Comparison of ENCODE assay signal across 8 cellular contexts in genomic region chr5:172059661-172060100, GRCh38. TPM values are rescaled to one million over a fixed set of nuclear protein-coding genes. Genes with fewer than 3 reads are reported as not detected.
DNase-seq lines count a peak whose midpoint lies in the region; ATAC-seq and TF ChIP-seq lines count a peak whose summit lies in the region.

No MANE protein-coding gene starts in this region.

- H3K4me3 Mint-ChIP-seq in glutamatergic neuron (ENCODE audit: unreplicated experiment), result no peak overlapping the region

- H3K27me3 ChIP-seq in tibial nerve, result no peaks in the 10 kb centered on the region

- H3K4me1 Mint-ChIP-seq in glutamatergic neuron (ENCODE audit: low read depth, unreplicated experiment), result peaks cover 8% of the 10 kb centered on the region

- H3K36me3 Mint-ChIP-seq in activated naive CD4-positive, alpha-beta T cell treated with anti-CD3 and anti-CD28 coated beads, Interleukin-2, amount 50 U/mL, for 72 hours, result peaks cover 12 to 54% of the 10 kb centered on the region in 2 donors
- H3K36me3 Mint-ChIP-seq in glutamatergic neuron (ENCODE audit: unreplicated experiment), result peaks cover 12% of the 10 kb centered on the region

- peaks cover 0 to 98% (median 18%) of the 10 kb centered on the region in 3 donors for H3K36me3 ChIP-seq in tibial nerve

- WGBS in tibial nerve, 2 donors, result 70 to 71% methylated on average over 5 of the region's 5 CpGs

- no peak for TF ChIP-seq POLR2A in tibial nerve (IDR thresholded peaks at IDR 0.05)

- no peak for TF ChIP-seq EP300 in tibial nerve (IDR thresholded peaks at IDR 0.05)

- peak overlapping the region; percentile 22 to 66 for H3K27ac Mint-ChIP-seq in activated naive CD4-positive, alpha-beta T cell treated with anti-CD3 and anti-CD28 coated beads, Interleukin-2, amount 50 U/mL, for 72 hours
- no peak overlapping the region for H3K27ac Mint-ChIP-seq in glutamatergic neuron (ENCODE audit: unreplicated experiment)

- no peak overlapping the region for H3K27ac ChIP-seq in tibial nerve

- H3K9me3 ChIP-seq in tibial nerve, result no peaks in the 10 kb centered on the region

- H3K4me3 ChIP-seq in tibial nerve, result no peak overlapping the region

- peaks cover 25% of the 10 kb centered on the region for H3K27me3 Mint-ChIP-seq in glutamatergic neuron (ENCODE audit: unreplicated experiment)

- peak in 1 of 2 donors; percentile 39 for ATAC-seq in activated naive CD4-positive, alpha-beta T cell treated with anti-CD3 and anti-CD28 coated beads, Interleukin-2, amount 50 U/mL, for 72 hours
- ATAC-seq in GM21737 (IDR thresholded peaks at IDR 0.05; ENCODE audit: unreplicated experiment) (no peak), GM18868 (IDR thresholded peaks at IDR 0.05; ENCODE audit: unreplicated experiment) (no peak)

- peak; percentile 59 for TF ChIP-seq CTCF in glutamatergic neuron (IDR thresholded peaks at IDR 0.05; ENCODE audit: partially characterized antibody, unreplicated experiment)
- TF ChIP-seq CTCF in tibial nerve (IDR thresholded peaks at IDR 0.05), result peak in 4 of 5 experiments; percentile 36 to 53 (median 40)

- H3K9me3 Mint-ChIP-seq in activated naive CD4-positive, alpha-beta T cell treated with anti-CD3 and anti-CD28 coated beads, Interleukin-2, amount 50 U/mL, for 72 hours, result no peaks in the 10 kb centered on the region
- H3K9me3 Mint-ChIP-seq in glutamatergic neuron (ENCODE audit: unreplicated experiment), result peaks cover 2% of the 10 kb centered on the region

- no peaks in the 10 kb centered on the region for H3K4me1 ChIP-seq in tibial nerve

- no peak for DNase-seq in activated naive CD4-positive, alpha-beta T cell treated with anti-CD3 and anti-CD28 coated beads, Interleukin-2, amount 50 U/mL, for 72 hours (ENCODE audit: low spot score in 2 of 2)
- DNase-seq in activated naive CD4-positive, alpha-beta T cell treated with Interleukin-2 at 50 U/mL for 16 hours, result no peak
- DNase-seq in RKO (ENCODE audit: low spot score) (peak; percentile 30), glutamatergic neuron (no peak), tibial nerve (ENCODE audit: low spot score in 2 of 2) (no peak), OCI-M2 (lab: John Stamatoyannopoulos, UW; ENCODE audit: unreplicated experiment) (no peak)

RNA-seq across cellular contexts. Expression of gene FBXW11, which starts 53.2 kb away (rescaled TPM):
- total RNA-seq in activated naive CD4-positive, alpha-beta T cell treated with anti-CD3 and anti-CD28 coated beads, Interleukin-2, amount 50 U/mL, for 72 hours, result 10 to 100 TPM; 40.7 to 41.7 TPM
- total RNA-seq in glutamatergic neuron (ENCODE audit: unreplicated experiment), result 110 TPM
- total RNA-seq in tibial nerve, result 10 to 100 TPM; 49.2 to 96.4 (median 73.4) TPM
